ENCODE assay signal across 8 cellular contexts in the genomic region with DNA sequence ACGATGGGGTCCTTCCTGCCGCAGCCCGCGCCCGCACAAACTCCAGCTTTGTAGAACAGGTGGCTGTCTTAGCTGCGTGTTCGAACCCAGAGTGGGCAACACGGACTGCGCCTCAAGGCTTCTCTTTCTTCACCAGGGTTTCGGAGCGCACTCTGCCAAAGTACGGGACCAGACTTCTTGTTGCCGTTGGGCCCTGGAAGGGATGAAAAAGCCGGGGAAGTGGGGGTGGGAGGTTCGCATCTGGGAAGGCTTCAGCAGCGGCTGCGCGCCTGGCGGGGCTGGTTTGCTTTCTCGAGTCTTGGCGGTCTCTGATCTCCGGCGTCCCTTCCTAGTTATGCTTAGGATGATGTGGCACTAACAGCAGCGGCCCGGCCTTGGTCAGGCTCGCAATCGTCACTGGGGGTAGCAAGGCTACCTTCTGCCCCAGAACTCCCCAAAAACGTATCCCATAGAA. TPM values are rescaled to one million over a fixed set of nuclear protein-coding genes. Genes with fewer than 3 reads are reported as not detected.
DNase-seq lines count a peak whose midpoint lies in the region; ATAC-seq and TF ChIP-seq lines count a peak whose summit lies in the region.

No MANE protein-coding gene starts in this region.

- no peak overlapping the region for H3K27ac Mint-ChIP-seq in activated naive CD8-positive, alpha-beta T cell treated with anti-CD3 and anti-CD28 coated beads for 36 hours

- no TSS peak for BruUV-seq in A673 (replicated peaks; lab: Mats Ljungman, UMichigan)

- H3K4me3 Mint-ChIP-seq in activated naive CD8-positive, alpha-beta T cell treated with anti-CD3 and anti-CD28 coated beads for 36 hours, result peak overlapping the region; percentile 67

- peak; percentile 8 for ATAC-seq in GM21717 (IDR thresholded peaks at IDR 0.05; ENCODE audit: unreplicated experiment)
- no peak for ATAC-seq in GM21423 (IDR thresholded peaks at IDR 0.05; ENCODE audit: unreplicated experiment)

- intact Hi-C loops in A673 (cut with micrococcal nuclease; ENCODE audit: unreplicated experiment), result loop anchor here (2.0 kb wide), 2 partner anchors 59 to 355 kb away; no protein-coding TSS in a partner anchor

- CTCF ChIA-PET in A673 (lab: Charles Lee), result interaction anchor here (0.5 kb wide), 1 partner anchor 535 kb away, joined by 4 read pairs; no protein-coding TSS in a partner anchor

- H3K36me3 ChIP-seq in A673 (ENCODE audit: insufficient read depth, low read length, poor library complexity, severe bottlenecking) (no peaks in the 10 kb centered on the region), iPS-15b (ENCODE audit: control insufficient read depth, insufficient read depth, low read length) (no peaks in the 10 kb centered on the region)

- DNase-seq in A673 (ENCODE audit: low spot score) (peak; percentile 16), HPDE6-E6E7 (ENCODE audit: extremely low spot score) (no peak), NCI-H446 treated with DMSO at 0.1 percent for 48 hours (lab: John Stamatoyannopoulos, UW) (no peak)
- no peak for DNase-seq in activated naive CD8-positive, alpha-beta T cell treated with anti-CD3 and anti-CD28 coated beads for 36 hours
- peak; percentile 23 for DNase-seq in stimulated activated CD8-positive, alpha-beta memory T cell treated with anti-CD3 and anti-CD28 coated beads, Interleukin-4, amount 100 ng/mL, for 48 hours

- H3K9me3 Mint-ChIP-seq in activated naive CD8-positive, alpha-beta T cell treated with anti-CD3 and anti-CD28 coated beads for 36 hours, result no peaks in the 10 kb centered on the region

- H3K9ac ChIP-seq in iPS-15b (ENCODE audit: low read depth, low read length), result no peak overlapping the region

- H3K27ac ChIP-seq in A673 (ENCODE audit: low read depth, low read length, poor library complexity, severe bottlenecking), result no peak overlapping the region

- POLR2A ChIA-PET in A673 (lab: Charles Lee; ENCODE audit: low non-redundant PET), result no interaction called here

- H3K4me1 ChIP-seq in A673 (ENCODE audit: insufficient read depth, low read length, poor library complexity, severe bottlenecking), result no peaks in the 10 kb centered on the region
- peaks cover 14% of the 10 kb centered on the region for H3K4me1 ChIP-seq in iPS-15b (ENCODE audit: control insufficient read depth, insufficient read depth, low read length)

- no peaks in the 10 kb centered on the region for H3K9me3 ChIP-seq in A673 (ENCODE audit: low read depth, low read length, poor library complexity, severe bottlenecking)
- H3K9me3 ChIP-seq in iPS-15b (ENCODE audit: control insufficient read depth, insufficient read depth, low read length), result no peaks in the 10 kb centered on the region

- H3K36me3 Mint-ChIP-seq in activated naive CD8-positive, alpha-beta T cell treated with anti-CD3 and anti-CD28 coated beads for 36 hours, result no peaks in the 10 kb centered on the region

- H3K27me3 Mint-ChIP-seq in activated naive CD8-positive, alpha-beta T cell treated with anti-CD3 and anti-CD28 coated beads for 36 hours, result peaks cover 75% of the 10 kb centered on the region

- no peaks in the 10 kb centered on the region for H3K27me3 ChIP-seq in A673 (replicated peaks; ENCODE audit: insufficient read depth, low read depth, low read length, poor library complexity)
- H3K27me3 ChIP-seq in iPS-15b (ENCODE audit: control insufficient read depth, insufficient read depth, low read length), result peaks cover 29% of the 10 kb centered on the region

- H3K4me1 Mint-ChIP-seq in activated naive CD8-positive, alpha-beta T cell treated with anti-CD3 and anti-CD28 coated beads for 36 hours, result peaks cover 9% of the 10 kb centered on the region

- H3K4me3 ChIP-seq in A673 (ENCODE audit: low read depth, low read length, poor library complexity, severe bottlenecking) (peak overlapping the region; percentile 52), iPS-15b (ENCODE audit: low read depth, low read length) (peak overlapping the region; percentile 80)

- TF ChIP-seq CTCF in A673 (conservative IDR thresholded peaks at IDR 0.05; ENCODE audit: low read depth, low read length), result no peak

RNA-seq across cellular contexts. Expression of a gene that starts 0.7 kb away (rescaled TPM):
- 12.3 and 12.9 TPM in 2 replicates for total RNA-seq in A673 (2021)
- total RNA-seq in activated naive CD8-positive, alpha-beta T cell treated with anti-CD3 and anti-CD28 coated beads for 36 hours, result under 1 TPM in 1 of 2 experiments, not detected in 1; 0.04 TPM

Comparison
In these comparisons a context has a peak if more than half of its experiments do, and no peak if none do; other contexts are left out.
1. DNase-seq: peak in A673 (single experiment) and stimulated activated CD8-positive, alpha-beta memory T cell treated with anti-CD3 and anti-CD28 coated beads, Interleukin-4, amount 100 ng/mL, for 48 hours (single experiment); none in activated naive CD8-positive, alpha-beta T cell treated with anti-CD3 and anti-CD28 coated beads for 36 hours (single experiment), HPDE6-E6E7 (single experiment) and NCI-H446 treated with DMSO at 0.1 percent for 48 hours (single experiment).
2. RNA of a gene that starts 0.7 kb away (total RNA-seq): 12.3 to 12.9 TPM in A673; 0.04 TPM in activated naive CD8-positive, alpha-beta T cell treated with anti-CD3 and anti-CD28 coated beads for 36 hours; every median in the first group is over 10 times any median in the second.